Comparison of ENCODE assay signal across 1 cellular context in the genomic region with DNA sequence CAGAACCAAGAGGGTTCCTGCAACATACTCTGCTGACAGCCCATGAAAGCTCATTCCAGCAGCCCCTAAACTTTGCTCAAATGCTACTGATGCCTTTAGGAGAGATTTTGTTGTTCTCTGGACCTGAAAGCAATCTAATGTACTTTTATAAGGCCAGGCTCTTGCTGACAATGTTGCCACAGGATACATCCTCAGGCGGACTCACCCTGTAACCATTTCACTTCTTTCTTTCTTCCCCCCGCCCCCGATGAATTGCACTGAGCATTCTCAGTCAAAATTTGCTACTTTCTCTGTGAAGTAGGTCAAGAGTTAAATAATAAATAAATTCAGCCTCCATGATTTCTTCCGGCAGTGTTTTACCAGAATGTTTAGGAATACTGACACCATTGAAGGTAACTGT.
TF ChIP-seq lines count a peak whose summit lies in the region.

No MANE protein-coding gene starts in this region.

TF ChIP-seq in GM23338, 12 proteins besides CTCF, POLR2A, EP300 and RAD21 (continued from another document):
- TF ChIP-seq, protein P1, sequence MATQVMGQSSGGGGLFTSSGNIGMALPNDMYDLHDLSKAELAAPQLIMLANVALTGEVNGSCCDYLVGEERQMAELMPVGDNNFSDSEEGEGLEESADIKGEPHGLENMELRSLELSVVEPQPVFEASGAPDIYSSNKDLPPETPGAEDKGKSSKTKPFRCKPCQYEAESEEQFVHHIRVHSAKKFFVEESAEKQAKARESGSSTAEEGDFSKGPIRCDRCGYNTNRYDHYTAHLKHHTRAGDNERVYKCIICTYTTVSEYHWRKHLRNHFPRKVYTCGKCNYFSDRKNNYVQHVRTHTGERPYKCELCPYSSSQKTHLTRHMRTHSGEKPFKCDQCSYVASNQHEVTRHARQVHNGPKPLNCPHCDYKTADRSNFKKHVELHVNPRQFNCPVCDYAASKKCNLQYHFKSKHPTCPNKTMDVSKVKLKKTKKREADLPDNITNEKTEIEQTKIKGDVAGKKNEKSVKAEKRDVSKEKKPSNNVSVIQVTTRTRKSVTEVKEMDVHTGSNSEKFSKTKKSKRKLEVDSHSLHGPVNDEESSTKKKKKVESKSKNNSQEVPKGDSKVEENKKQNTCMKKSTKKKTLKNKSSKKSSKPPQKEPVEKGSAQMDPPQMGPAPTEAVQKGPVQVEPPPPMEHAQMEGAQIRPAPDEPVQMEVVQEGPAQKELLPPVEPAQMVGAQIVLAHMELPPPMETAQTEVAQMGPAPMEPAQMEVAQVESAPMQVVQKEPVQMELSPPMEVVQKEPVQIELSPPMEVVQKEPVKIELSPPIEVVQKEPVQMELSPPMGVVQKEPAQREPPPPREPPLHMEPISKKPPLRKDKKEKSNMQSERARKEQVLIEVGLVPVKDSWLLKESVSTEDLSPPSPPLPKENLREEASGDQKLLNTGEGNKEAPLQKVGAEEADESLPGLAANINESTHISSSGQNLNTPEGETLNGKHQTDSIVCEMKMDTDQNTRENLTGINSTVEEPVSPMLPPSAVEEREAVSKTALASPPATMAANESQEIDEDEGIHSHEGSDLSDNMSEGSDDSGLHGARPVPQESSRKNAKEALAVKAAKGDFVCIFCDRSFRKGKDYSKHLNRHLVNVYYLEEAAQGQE (IDR thresholded peaks at IDR 0.05; ENCODE audit: unreplicated experiment), result no peak
- TF ChIP-seq, protein P2, sequence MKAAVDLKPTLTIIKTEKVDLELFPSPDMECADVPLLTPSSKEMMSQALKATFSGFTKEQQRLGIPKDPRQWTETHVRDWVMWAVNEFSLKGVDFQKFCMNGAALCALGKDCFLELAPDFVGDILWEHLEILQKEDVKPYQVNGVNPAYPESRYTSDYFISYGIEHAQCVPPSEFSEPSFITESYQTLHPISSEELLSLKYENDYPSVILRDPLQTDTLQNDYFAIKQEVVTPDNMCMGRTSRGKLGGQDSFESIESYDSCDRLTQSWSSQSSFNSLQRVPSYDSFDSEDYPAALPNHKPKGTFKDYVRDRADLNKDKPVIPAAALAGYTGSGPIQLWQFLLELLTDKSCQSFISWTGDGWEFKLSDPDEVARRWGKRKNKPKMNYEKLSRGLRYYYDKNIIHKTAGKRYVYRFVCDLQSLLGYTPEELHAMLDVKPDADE (IDR thresholded peaks at IDR 0.05), result no peak
TF ChIP-seq in GM23338: peak in this region for 0.
